In genomic region chr2:65374555-65374954, GRCh38 we compare ENCODE assay signal across 30 cellular contexts. TPM values are rescaled to one million over a fixed set of nuclear protein-coding genes. Genes with fewer than 3 reads are reported as not detected.
A peak's percentile ranks its signal among the peaks of the same experiment; 100 is the strongest.
DNase-seq lines count a peak whose midpoint lies in the region; ATAC-seq and TF ChIP-seq lines count a peak whose summit lies in the region.
"Had no signal": no experiment of that assay in that cellular context is flagged by ENCODE, and none has a peak within 500 bp of the region (broad histone marks: within the 10 kb centered on the region; RNA-seq: fewer than 3 reads in every experiment).

No MANE protein-coding gene starts in this region.

- intact Hi-C loops in vagina (cut with DNase I) = no loop called here

- H3F3A ChIP-seq in OCI-LY1 (ENCODE audit: insufficient read depth, low read length) = 0 out of 2 replicates have a peak, but pooled peaks cover 5% of the 10 kb centered on the region

- H3K27me3 ChIP-seq in OCI-LY1 (ENCODE audit: insufficient read depth, low read length) = no peaks in the 10 kb centered on the region
- no peaks in the 10 kb centered on the region for H3K27me3 ChIP-seq in vagina
- H3K27me3 ChIP-seq: ascending aorta, esophagus muscularis mucosa, foreskin keratinocyte, suprapubic skin had no signal

- H3K4me2 ChIP-seq in OCI-LY1 (ENCODE audit: low read length) = peak overlapping the region; percentile 12; the same call in 1 of the 2 replicates

- H3K9me3 ChIP-seq in OCI-LY1 (ENCODE audit: low read length) (no peaks in the 10 kb centered on the region), vagina (no peaks in the 10 kb centered on the region)
- H3K9me3 ChIP-seq: ascending aorta, esophagus muscularis mucosa, suprapubic skin had no signal

- H3K4me1 Mint-ChIP-seq in stimulated activated naive B cell treated with anti-CD40 and anti-IgM and Interleukin-4, amounts not matched to agents 10 μg/mL and 1 μg/mL and 100 μg/mL, for 72 hours = peaks cover 25 to 70% of the 10 kb centered on the region in 2 donors

- ATAC-seq in stimulated activated naive B cell treated with anti-CD40 and anti-IgM and Interleukin-4, amounts not matched to agents 10 μg/mL and 1 μg/mL and 100 μg/mL, for 72 hours (replicated peaks) = no peak
- ATAC-seq: foreskin keratinocyte; left colon; sciatic nerve; SK-N-SH treated with all-trans-retinoic acid at 6 μM for 48 hours; stimulated activated memory B cell treated with anti-CD40 and anti-IgM and Interleukin-4, amounts not matched to agents 10 μg/mL and 1 μg/mL and 100 μg/mL, for 72 hours had no signal

- H3K27me3 Mint-ChIP-seq in stimulated activated naive B cell treated with anti-CD40 and anti-IgM and Interleukin-4, amounts not matched to agents 10 μg/mL and 1 μg/mL and 100 μg/mL, for 72 hours = peaks cover 0 to 8% of the 10 kb centered on the region in 2 donors
- H3K27me3 Mint-ChIP-seq: CD4-positive, alpha-beta memory T cell had no signal

- H3K27ac Mint-ChIP-seq in stimulated activated naive B cell treated with anti-CD40 and anti-IgM and Interleukin-4, amounts not matched to agents 10 μg/mL and 1 μg/mL and 100 μg/mL, for 72 hours = no peak overlapping the region
- H3K27ac Mint-ChIP-seq: activated naive CD8-positive, alpha-beta T cell treated with anti-CD3 and anti-CD28 coated beads, Interleukin-2, amount 10 ng/mL, durations not matched to agents 7 days and 5 days; activated T-cell treated with anti-CD3 and anti-CD28 coated beads, Interleukin-2, amount 50 U/mL, for 24 hours; CD4-positive, alpha-beta memory T cell; stimulated activated memory B cell treated with anti-CD40 and anti-IgM and Interleukin-4, amounts not matched to agents 10 μg/mL and 1 μg/mL and 100 μg/mL, for 72 hours had no signal

- TF ChIP-seq CTCF in OCI-LY1 (IDR thresholded peaks at IDR 0.05; ENCODE audit: low read length) (no peak), vagina (IDR thresholded peaks at IDR 0.05) (no peak)

- no peak for TF ChIP-seq POLR2A in vagina (IDR thresholded peaks at IDR 0.05)

- H3K27ac ChIP-seq in OCI-LY1 (ENCODE audit: low read depth, low read length, poor library complexity, severe bottlenecking) = peak overlapping the region; percentile 94
- H3K27ac ChIP-seq in vagina = peak overlapping the region; percentile 1
- H3K27ac ChIP-seq: ascending aorta, esophagus muscularis mucosa, foreskin keratinocyte, suprapubic skin had no signal

- no peak overlapping the region for H2AFZ ChIP-seq in OCI-LY1 (ENCODE audit: low read length)

- peaks cover 80% of the 10 kb centered on the region for H3K4me1 ChIP-seq in OCI-LY1 (ENCODE audit: insufficient read depth, low read length, severe bottlenecking)
- H3K4me1 ChIP-seq in vagina = peaks cover 18% of the 10 kb centered on the region

- H3K4me3 ChIP-seq in OCI-LY1 (ENCODE audit: low read depth, low read length, poor library complexity, severe bottlenecking) = no peak overlapping the region
- H3K4me3 ChIP-seq in vagina = no peak overlapping the region
- H3K4me3 ChIP-seq: ascending aorta, esophagus muscularis mucosa, suprapubic skin had no signal

- peaks cover 21% of the 10 kb centered on the region; the same call in 1 of the 2 replicates for H3K36me3 ChIP-seq in OCI-LY1 (ENCODE audit: insufficient read depth, low read length)
- no peaks in the 10 kb centered on the region for H3K36me3 ChIP-seq in vagina
- H3K36me3 ChIP-seq: ascending aorta, esophagus muscularis mucosa, suprapubic skin had no signal

- DNase-seq in DMS53 (lab: John Stamatoyannopoulos, UW) = peak; percentile 25
- no peak for DNase-seq in DMS53 treated with DMSO at 0.1 percent for 48 hours (lab: John Stamatoyannopoulos, UW; ENCODE audit: unreplicated experiment)
- peak; percentile 54 for DNase-seq in kidney tubule cell (ENCODE audit: low spot score)
- DNase-seq in vagina (ENCODE audit: extremely low spot score in 2 of 2) = no peak
- DNase-seq in putamen (ENCODE audit: low spot score) = no peak
- no peak for DNase-seq in H4 (ENCODE audit: low spot score)
- DNase-seq in stimulated activated naive B cell treated with anti-CD40 and anti-IgM and Interleukin-4, amounts not matched to agents 10 μg/mL and 1 μg/mL and 100 μg/mL, for 72 hours = no peak
- DNase-seq: 8988T; activated CD4-positive, alpha-beta T cell treated with anti-CD3 and anti-CD28 coated beads for 4 hours; activated gamma-delta T cell; activated naive CD8-positive, alpha-beta T cell treated with anti-CD3 and anti-CD28 coated beads, Interleukin-2, amount 10 ng/mL, durations not matched to agents 7 days and 5 days; activated T-cell treated with anti-CD3 and anti-CD28 coated beads, Interleukin-2, amount 50 U/mL, for 24 hours; caudate nucleus; CD4-positive, alpha-beta memory T cell; cortex of kidney; foreskin keratinocyte; Kasumi-1; left colon; NCI-H1048; NCI-H187; NCI-H2171 treated with DMSO at 0.1 percent for 48 hours; NCI-H524; stimulated activated CD4-positive, alpha-beta T cell treated with anti-CD3 and anti-CD28 coated beads, Interleukin-4, amount 100 ng/mL, for 4 hours had no signal

- peaks cover 23% of the 10 kb centered on the region; the same call in 1 of the 2 replicates for H3K79me2 ChIP-seq in OCI-LY1 (ENCODE audit: insufficient read depth, low read length)

- H3K36me3 Mint-ChIP-seq in stimulated activated naive B cell treated with anti-CD40 and anti-IgM and Interleukin-4, amounts not matched to agents 10 μg/mL and 1 μg/mL and 100 μg/mL, for 72 hours = peaks cover 4 to 6% of the 10 kb centered on the region in 2 donors
- H3K36me3 Mint-ChIP-seq: activated naive CD8-positive, alpha-beta T cell treated with anti-CD3 and anti-CD28 coated beads, Interleukin-2, amount 10 ng/mL, durations not matched to agents 7 days and 5 days; CD4-positive, alpha-beta memory T cell; stimulated activated memory B cell treated with anti-CD40 and anti-IgM and Interleukin-4, amounts not matched to agents 10 μg/mL and 1 μg/mL and 100 μg/mL, for 72 hours had no signal

- H3K9me3 Mint-ChIP-seq in stimulated activated naive B cell treated with anti-CD40 and anti-IgM and Interleukin-4, amounts not matched to agents 10 μg/mL and 1 μg/mL and 100 μg/mL, for 72 hours = no peaks in the 10 kb centered on the region
- H3K9me3 Mint-ChIP-seq: activated naive CD8-positive, alpha-beta T cell treated with anti-CD3 and anti-CD28 coated beads, Interleukin-2, amount 10 ng/mL, durations not matched to agents 7 days and 5 days; activated T-cell treated with anti-CD3 and anti-CD28 coated beads, Interleukin-2, amount 50 U/mL, for 24 hours; stimulated activated memory B cell treated with anti-CD40 and anti-IgM and Interleukin-4, amounts not matched to agents 10 μg/mL and 1 μg/mL and 100 μg/mL, for 72 hours had no signal

- no peak overlapping the region for H3K4me3 Mint-ChIP-seq in stimulated activated naive B cell treated with anti-CD40 and anti-IgM and Interleukin-4, amounts not matched to agents 10 μg/mL and 1 μg/mL and 100 μg/mL, for 72 hours
- H3K4me3 Mint-ChIP-seq: activated naive CD8-positive, alpha-beta T cell treated with anti-CD3 and anti-CD28 coated beads, Interleukin-2, amount 10 ng/mL, durations not matched to agents 7 days and 5 days; activated T-cell treated with anti-CD3 and anti-CD28 coated beads, Interleukin-2, amount 50 U/mL, for 24 hours; CD4-positive, alpha-beta memory T cell; stimulated activated memory B cell treated with anti-CD40 and anti-IgM and Interleukin-4, amounts not matched to agents 10 μg/mL and 1 μg/mL and 100 μg/mL, for 72 hours had no signal

- no peaks in the 10 kb centered on the region for H4K20me1 ChIP-seq in OCI-LY1 (ENCODE audit: insufficient read depth, low read length)

- no peaks in the 10 kb centered on the region for H3K9me2 ChIP-seq in OCI-LY1 (ENCODE audit: low read depth, low read length)

- H3K9ac ChIP-seq in OCI-LY1 (ENCODE audit: low read length) = no peak overlapping the region

RNA-seq across cellular contexts. Expression of gene SPRED2, which starts 57.8 kb away (rescaled TPM):
- total RNA-seq in vagina = 18.4 TPM
- total RNA-seq in H4 (2014; rRNA removed; shearing (Covaris generic)) = 4.1 and 8.6 TPM in 2 replicates

Comparison
In these comparisons a context has a peak if more than half of its experiments do, and no peak if none do; other contexts are left out.
1. DNase-seq: peak in DMS53 (single experiment) and kidney tubule cell (single experiment); none in DMS53 treated with DMSO at 0.1 percent for 48 hours (single experiment), vagina (0 of 2), putamen (single experiment), H4 (single experiment) and stimulated activated naive B cell treated with anti-CD40 and anti-IgM and Interleukin-4, amounts not matched to agents 10 μg/mL and 1 μg/mL and 100 μg/mL, for 72 hours (single experiment).